In the genomic region with DNA sequence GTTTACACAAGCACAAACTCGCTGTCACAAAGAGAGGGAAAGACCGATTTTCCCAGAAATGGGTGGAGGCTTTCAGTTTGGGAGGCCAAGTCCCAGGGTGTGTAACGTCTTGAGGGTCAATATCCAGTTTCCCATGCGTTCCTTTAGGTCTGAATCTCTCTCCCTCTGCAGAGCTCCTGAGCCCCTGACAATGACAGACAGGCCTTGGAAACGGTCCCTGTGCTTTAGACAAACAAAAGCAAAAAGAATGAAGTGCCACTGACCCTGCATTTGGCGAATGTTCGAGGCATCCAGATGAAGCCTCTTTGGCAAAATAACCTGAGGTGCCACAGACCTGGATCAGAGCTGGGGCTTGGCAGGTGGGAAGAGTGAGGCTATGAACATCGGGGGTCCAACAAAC, we compare ENCODE assay signal across 21 cellular contexts.
"Had no signal": no experiment of that assay in that cellular context is flagged by ENCODE, and none has a peak within 500 bp of the region (broad histone marks: within the 10 kb centered on the region; RNA-seq: fewer than 3 reads in every experiment).

No MANE protein-coding gene starts in this region.

- H3K36me3 ChIP-seq: colonic mucosa, heart right ventricle, ovary, tibial nerve, uterus, WERI-Rb-1 had no signal

- H3K27ac Mint-ChIP-seq: activated CD4-positive, alpha-beta memory T cell treated with anti-CD3 and anti-CD28 coated beads, Interleukin-2, amount 10 ng/mL, durations not matched to agents 7 days and 5 days; activated CD4-positive, alpha-beta T cell treated with anti-CD3 and anti-CD28 coated beads for 36 hours; activated naive CD4-positive, alpha-beta T cell treated with anti-CD3 and anti-CD28 coated beads, Interleukin-2, amount 50 U/mL, for 24 hours; natural killer cell; T-helper 1 cell treated with Interleukin-12 subunit alpha and Interleukin-12 subunit beta and Interleukin-4 antibody, amounts not matched to agents 30 μg/mL and 1 μg/mL, for 36 hours had no signal

- H3K4me3 ChIP-seq: body of pancreas, colonic mucosa, heart right ventricle, mucosa of descending colon, ovary, tibial nerve, uterus had no signal

- H3K27me3 ChIP-seq: body of pancreas, colonic mucosa, heart right ventricle, ovary, tibial nerve, uterus had no signal

- H3K9me3 ChIP-seq: body of pancreas, colonic mucosa, heart right ventricle, mucosa of descending colon, ovary, tibial nerve, uterus had no signal

- ATAC-seq: activated CD4-positive, alpha-beta T cell treated with anti-CD3 and anti-CD28 coated beads for 36 hours; activated T-cell treated with anti-CD3 and anti-CD28 coated beads, Interleukin-2, amount 50 U/mL, for 4 hours; body of pancreas; heart right ventricle; left colon; mucosa of descending colon; natural killer cell had no signal

- H3K4me1 ChIP-seq: body of pancreas, colonic mucosa, uterus had no signal

- H3K4me1 Mint-ChIP-seq: activated CD4-positive, alpha-beta memory T cell treated with anti-CD3 and anti-CD28 coated beads, Interleukin-2, amount 10 ng/mL, durations not matched to agents 7 days and 5 days; activated CD4-positive, alpha-beta T cell treated with anti-CD3 and anti-CD28 coated beads for 36 hours; natural killer cell had no signal

- DNase-seq: activated CD4-positive, alpha-beta memory T cell treated with anti-CD3 and anti-CD28 coated beads, Interleukin-2, amount 10 ng/mL, durations not matched to agents 7 days and 5 days; activated CD4-positive, alpha-beta T cell treated with anti-CD3 and anti-CD28 coated beads for 36 hours; activated effector memory CD4-positive, alpha-beta T cell treated with anti-CD3 and anti-CD28 coated beads, Interleukin-2, amount 50 U/mL, for 16 hours; activated T-cell treated with anti-CD3 and anti-CD28 coated beads, Interleukin-2, amount 50 U/mL, for 4 hours; amygdala; body of pancreas; central memory CD4-positive, alpha-beta T cell; colonic mucosa; foreskin fibroblast; heart right ventricle; left colon; mucosa of descending colon; natural killer cell; ovary; stimulated activated CD4-positive, alpha-beta T cell treated with anti-CD3 and anti-CD28 coated beads, Interleukin-4, amount 100 ng/mL, for 1 hour; stimulated activated naive CD4-positive, alpha-beta T cell; uterus; WERI-Rb-1 had no signal

- H3K27me3 Mint-ChIP-seq: activated CD4-positive, alpha-beta memory T cell treated with anti-CD3 and anti-CD28 coated beads, Interleukin-2, amount 10 ng/mL, durations not matched to agents 7 days and 5 days; activated CD4-positive, alpha-beta T cell treated with anti-CD3 and anti-CD28 coated beads for 36 hours; activated naive CD4-positive, alpha-beta T cell treated with anti-CD3 and anti-CD28 coated beads, Interleukin-2, amount 50 U/mL, for 24 hours had no signal

- H3K36me3 Mint-ChIP-seq: activated naive CD4-positive, alpha-beta T cell treated with anti-CD3 and anti-CD28 coated beads, Interleukin-2, amount 50 U/mL, for 24 hours; natural killer cell had no signal

- H3K9me3 Mint-ChIP-seq: activated CD4-positive, alpha-beta memory T cell treated with anti-CD3 and anti-CD28 coated beads, Interleukin-2, amount 10 ng/mL, durations not matched to agents 7 days and 5 days; activated naive CD4-positive, alpha-beta T cell treated with anti-CD3 and anti-CD28 coated beads, Interleukin-2, amount 50 U/mL, for 24 hours; activated T-cell treated with anti-CD3 and anti-CD28 coated beads, Interleukin-2, amount 50 U/mL, for 4 hours; natural killer cell; T-helper 1 cell treated with Interleukin-12 subunit alpha and Interleukin-12 subunit beta and Interleukin-4 antibody, amounts not matched to agents 30 μg/mL and 1 μg/mL, for 36 hours had no signal

- H3K27ac ChIP-seq: body of pancreas, colonic mucosa, heart right ventricle, ovary, tibial nerve, uterus, WERI-Rb-1 had no signal

- H3K4me3 Mint-ChIP-seq: activated CD4-positive, alpha-beta memory T cell treated with anti-CD3 and anti-CD28 coated beads, Interleukin-2, amount 10 ng/mL, durations not matched to agents 7 days and 5 days; activated CD4-positive, alpha-beta T cell treated with anti-CD3 and anti-CD28 coated beads for 36 hours; activated naive CD4-positive, alpha-beta T cell treated with anti-CD3 and anti-CD28 coated beads, Interleukin-2, amount 50 U/mL, for 24 hours; activated T-cell treated with anti-CD3 and anti-CD28 coated beads, Interleukin-2, amount 50 U/mL, for 4 hours; natural killer cell; T-helper 1 cell treated with Interleukin-12 subunit alpha and Interleukin-12 subunit beta and Interleukin-4 antibody, amounts not matched to agents 30 μg/mL and 1 μg/mL, for 36 hours had no signal
